ENCODE assay signal across 19 cellular contexts in the genomic region with DNA sequence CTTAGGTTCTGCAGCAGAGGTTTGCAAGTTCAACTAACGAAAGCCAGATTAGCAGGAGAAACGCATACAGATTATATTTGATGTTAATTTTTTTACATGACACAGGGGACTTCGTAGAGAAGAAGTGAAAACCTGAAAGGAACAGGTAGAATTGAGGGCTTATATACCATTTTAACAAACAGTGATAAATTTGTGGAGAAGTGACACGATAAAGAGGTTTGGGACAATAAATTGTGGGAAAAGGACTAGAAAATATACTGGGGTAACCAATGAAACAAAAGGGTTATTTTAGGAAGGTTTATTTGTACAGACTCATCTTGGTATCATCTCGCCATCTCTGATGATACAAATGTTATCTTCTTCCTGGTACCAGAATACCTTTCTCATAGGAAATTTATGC.
DNase-seq lines count a peak whose midpoint lies in the region; ATAC-seq, FAIRE-seq and TF ChIP-seq lines count a peak whose summit lies in the region.
"Had no signal": no experiment of that assay in that cellular context is flagged by ENCODE, and none has a peak within 500 bp of the region (broad histone marks: within the 10 kb centered on the region; RNA-seq: fewer than 3 reads in every experiment).

No MANE protein-coding gene starts in this region.

- no peak for TF ChIP-seq RAD21 in K562 (CRISPR knock-in tag; conservative IDR thresholded peaks at IDR 0.05 in 1 of 2, IDR thresholded peaks at IDR 0.05 in 1 of 2)

- DNase-seq in mammary epithelial cell (no peak), breast epithelium (ENCODE audit: low spot score in 2 of 2) (no peak), K562 (ENCODE audit: extremely low read depth in 1 of 4, low spot score in 3 of 4) (no peak)
- DNase-seq in stimulated activated effector memory CD8-positive, alpha-beta T cell treated with anti-CD3 and anti-CD28 coated beads, Interleukin-12 subunit alpha, Interleukin-12 subunit beta, amount 100 ng/mL, for 72 hours (ENCODE audit: low spot score in 2 of 2): no peak
- DNase-seq: AML-193; Caco-2; Calu3; CD4-positive, alpha-beta T cell; CD8-positive, alpha-beta T cell; DMS79 treated with DMSO at 0.1 percent for 48 hours; GF-D8 had no signal

- H4K20me1 ChIP-seq in mammary epithelial cell (ENCODE audit: insufficient read depth, low read length) (no peaks in the 10 kb centered on the region), K562 (replicated peaks; ENCODE audit: control insufficient read depth, insufficient read depth, low read length) (no peaks in the 10 kb centered on the region)
- H4K20me1 ChIP-seq: BLaER1 treated with 17β-estradiol and CSF1 and Interleukin-3, amounts not matched to agents 10 nM and 100 nM had no signal

- TF ChIP-seq EP300 in K562 (IDR thresholded peaks at IDR 0.05; ENCODE audit: low read length): no peak

- H3K4me2 ChIP-seq in mammary epithelial cell (ENCODE audit: insufficient read depth, low read depth, low read length): peak overlapping the region; percentile 44
- no peak overlapping the region for H3K4me2 ChIP-seq in K562 (ENCODE audit: insufficient read depth, low read length)
- H3K4me2 ChIP-seq: A549; BLaER1 treated with 17β-estradiol and CSF1 and Interleukin-3, amounts not matched to agents 10 nM and 100 nM had no signal

- peak overlapping the region; percentile 85 for H3K27ac ChIP-seq in mammary epithelial cell (ENCODE audit: insufficient read depth, low read depth, low read length)
- no peak overlapping the region for H3K27ac ChIP-seq in breast epithelium
- H3K27ac ChIP-seq in K562 (ENCODE audit: extremely low read depth, low read depth, low read length): no peak overlapping the region
- H3K27ac ChIP-seq: 22Rv1; A549; BLaER1 treated with 17β-estradiol and CSF1 and Interleukin-3, amounts not matched to agents 10 nM and 100 nM; C4-2B had no signal

- H3K36me3 ChIP-seq in mammary epithelial cell (ENCODE audit: insufficient read depth, low read length) (no peaks in the 10 kb centered on the region), breast epithelium (no peaks in the 10 kb centered on the region), K562 (ENCODE audit: control insufficient read depth, insufficient read depth, low read length) (no peaks in the 10 kb centered on the region)
- H3K36me3 ChIP-seq: BLaER1 treated with 17β-estradiol and CSF1 and Interleukin-3, amounts not matched to agents 10 nM and 100 nM had no signal

- CTCF ChIA-PET in mammary epithelial cell (lab: Charles Lee; ENCODE audit: low non-redundant PET): no interaction called here
- CTCF ChIA-PET in K562 (lab: Yijun Ruan, JAX; ENCODE audit: low intra/inter-chr PET ratio): no interaction called here

- intact Hi-C loops in mammary epithelial cell (cut with micrococcal nuclease) (loop anchor here (5.0 kb wide), 2 partner anchors 80 to 95 kb away; no protein-coding TSS in a partner anchor), breast epithelium (cut with DNase I; ENCODE audit: low total_unique reads) (no loop called here), K562 (cut with micrococcal nuclease) (loop anchor here (10.0 kb wide), 1 partner anchor 163 kb away; no protein-coding TSS in a partner anchor)

- H3K9ac ChIP-seq in mammary epithelial cell (ENCODE audit: insufficient read depth, low read length): peak overlapping the region; percentile 33
- H3K9ac ChIP-seq in K562 (ENCODE audit: insufficient read depth in 1 of 2, low read depth in 2 of 2, low read length in 2 of 2): no peak overlapping the region
- H3K9ac ChIP-seq: BLaER1 treated with 17β-estradiol and CSF1 and Interleukin-3, amounts not matched to agents 10 nM and 100 nM had no signal

- no peaks in the 10 kb centered on the region for H3K27me3 ChIP-seq in mammary epithelial cell (ENCODE audit: insufficient read depth, low read length)
- H3K27me3 ChIP-seq in breast epithelium: no peaks in the 10 kb centered on the region
- peaks cover 2 to 26% of the 10 kb centered on the region in 2 experiments; a peak in 3 of 5 replicates for H3K27me3 ChIP-seq in K562 (ENCODE audit: control insufficient read depth in 2 of 2, insufficient read depth in 2 of 2, low read length in 2 of 2)
- H3K27me3 ChIP-seq: BLaER1 treated with 17β-estradiol and CSF1 and Interleukin-3, amounts not matched to agents 10 nM and 100 nM had no signal

- H3K4me1 ChIP-seq in mammary epithelial cell (ENCODE audit: insufficient read depth, low read length) (peaks cover 65% of the 10 kb centered on the region), breast epithelium (no peaks in the 10 kb centered on the region), K562 (replicated peaks in 1 of 2; ENCODE audit: control insufficient read depth in 2 of 2, insufficient read depth in 2 of 2, low read length in 2 of 2) (no peaks in the 10 kb centered on the region)
- H3K4me1 ChIP-seq: A549, Caco-2 had no signal

- H3K9me3 Mint-ChIP-seq in stimulated activated effector memory CD8-positive, alpha-beta T cell treated with anti-CD3 and anti-CD28 coated beads, Interleukin-12 subunit alpha, Interleukin-12 subunit beta, amount 100 ng/mL, for 72 hours: no peaks in the 10 kb centered on the region
- H3K9me3 Mint-ChIP-seq: CD4-positive, alpha-beta T cell; CD8-positive, alpha-beta T cell had no signal

- POLR2A ChIA-PET in K562 (lab: Yijun Ruan, JAX): no interaction called here

- no peak overlapping the region for H3K4me3 Mint-ChIP-seq in stimulated activated effector memory CD8-positive, alpha-beta T cell treated with anti-CD3 and anti-CD28 coated beads, Interleukin-12 subunit alpha, Interleukin-12 subunit beta, amount 100 ng/mL, for 72 hours
- H3K4me3 Mint-ChIP-seq: B cell; CD4-positive, alpha-beta T cell; CD8-positive, alpha-beta T cell had no signal

- peak; percentile 42 for FAIRE-seq in K562 (lab: Jason Lieb, UNC)
- FAIRE-seq: A549, D721Med, GM12891 had no signal

- dilution Hi-C loops in mammary epithelial cell (cut with HindIII; ENCODE audit: low sequenced_read_pairs): no loop called here

- H3K9me1 ChIP-seq in K562 (ENCODE audit: control insufficient read depth, insufficient read depth, low read length): no peaks in the 10 kb centered on the region

- no peak overlapping the region for H3K4me3 ChIP-seq in mammary epithelial cell (replicated peaks in 1 of 3; ENCODE audit: insufficient read depth in 1 of 3, low read depth in 2 of 3, low read length in 3 of 3)
- H3K4me3 ChIP-seq in breast epithelium: no peak overlapping the region
- H3K4me3 ChIP-seq in K562: no peak overlapping the region
- H3K4me3 ChIP-seq: A549; BLaER1 treated with 17β-estradiol and CSF1 and Interleukin-3, amounts not matched to agents 10 nM and 100 nM had no signal

- H3K27ac Mint-ChIP-seq in stimulated activated effector memory CD8-positive, alpha-beta T cell treated with anti-CD3 and anti-CD28 coated beads, Interleukin-12 subunit alpha, Interleukin-12 subunit beta, amount 100 ng/mL, for 72 hours: no peak overlapping the region
- H3K27ac Mint-ChIP-seq: B cell; CD4-positive, alpha-beta T cell; CD8-positive, alpha-beta T cell had no signal

- H3K4me1 Mint-ChIP-seq in stimulated activated effector memory CD8-positive, alpha-beta T cell treated with anti-CD3 and anti-CD28 coated beads, Interleukin-12 subunit alpha, Interleukin-12 subunit beta, amount 100 ng/mL, for 72 hours: no peaks in the 10 kb centered on the region

- no peaks in the 10 kb centered on the region for H3K9me3 ChIP-seq in mammary epithelial cell (replicated peaks; ENCODE audit: insufficient read depth, low read length)
- H3K9me3 ChIP-seq in breast epithelium: no peaks in the 10 kb centered on the region
- no peaks in the 10 kb centered on the region for H3K9me3 ChIP-seq in K562 (replicated peaks; ENCODE audit: control insufficient read depth, insufficient read depth, low read depth, low read length)
- H3K9me3 ChIP-seq: A549, Caco-2 had no signal

- no peak for TF ChIP-seq POLR2A in breast epithelium (IDR thresholded peaks at IDR 0.05)
- no peak for TF ChIP-seq POLR2A in K562 (conservative IDR thresholded peaks at IDR 0.05)

- WGBS in mammary epithelial cell (ENCODE audit: low coverage, missing lambda C conversion rate): 96% methylated on average over 5 of the region's 5 CpGs
- 7% methylated on average over 5 of the region's 5 CpGs for WGBS in K562 (ENCODE audit: insufficient coverage, low coverage, missing lambda C conversion rate)

- H3K79me2 ChIP-seq in mammary epithelial cell (ENCODE audit: insufficient read depth, low read length): no peaks in the 10 kb centered on the region
- H3K79me2 ChIP-seq in K562 (ENCODE audit: control insufficient read depth, insufficient read depth, low read length): no peaks in the 10 kb centered on the region

- H3K36me3 Mint-ChIP-seq in stimulated activated effector memory CD8-positive, alpha-beta T cell treated with anti-CD3 and anti-CD28 coated beads, Interleukin-12 subunit alpha, Interleukin-12 subunit beta, amount 100 ng/mL, for 72 hours: no peaks in the 10 kb centered on the region
- H3K36me3 Mint-ChIP-seq: CD8-positive, alpha-beta T cell had no signal

- H2AFZ ChIP-seq in mammary epithelial cell (ENCODE audit: low read depth, low read length) (no peak overlapping the region), K562 (ENCODE audit: low read depth, low read length) (no peak overlapping the region)

- no peak for TF ChIP-seq CTCF in mammary epithelial cell (conservative IDR thresholded peaks at IDR 0.05 in 1 of 2, IDR thresholded peaks at IDR 0.05 in 1 of 2; ENCODE audit: extremely low read depth in 1 of 2, insufficient read depth in 1 of 2, low read depth in 1 of 2, low read length in 2 of 2)
- no peak for TF ChIP-seq CTCF in breast epithelium (IDR thresholded peaks at IDR 0.05)
- TF ChIP-seq CTCF in K562 (IDR thresholded peaks at IDR 0.05 in 2 of 3, conservative IDR thresholded peaks at IDR 0.05 in 1 of 3; ENCODE audit: insufficient read depth in 2 of 3, low read depth in 1 of 3, low read length in 3 of 3): no peak

- in situ Hi-C loops in mammary epithelial cell (cut with MboI; ENCODE audit: low sequenced_read_pairs in 2 of 2) (loop anchor here in 1 of 2 donors (25.0 kb wide), 2 partner anchors 195 to 720 kb away; no protein-coding TSS in a partner anchor), K562 (cut with MboI) (no loop called here)

- ATAC-seq in K562 (no peak), GM18519 (IDR thresholded peaks at IDR 0.05; ENCODE audit: low FRiP score, unreplicated experiment) (no peak)
- ATAC-seq in stimulated activated effector memory CD8-positive, alpha-beta T cell treated with anti-CD3 and anti-CD28 coated beads, Interleukin-12 subunit alpha, Interleukin-12 subunit beta, amount 100 ng/mL, for 72 hours: no peak
- ATAC-seq: A549; CD8-positive, alpha-beta T cell had no signal

- BruUV-seq in mammary epithelial cell (replicated peaks; lab: Mats Ljungman, UMichigan) (no TSS peak), K562 (replicated peaks; lab: Mats Ljungman, UMichigan) (no TSS peak)

TF ChIP-seq in K562, 482 proteins besides CTCF, POLR2A, EP300 and RAD21 (continues in another document):
- TF ChIP-seq ZNF696 (CRISPR knock-in tag; conservative IDR thresholded peaks at IDR 0.05) (no peak), SNRNP70 (optimal IDR thresholded peaks at IDR 0.05; ENCODE audit: low read depth, low read length) (no peak), FOXM1 (IDR thresholded peaks at IDR 0.05; ENCODE audit: low read depth) (no peak), FOXM1 (CRISPR knock-in tag; IDR thresholded peaks at IDR 0.05; ENCODE audit: low read depth) (no peak), ZZZ3 (IDR thresholded peaks at IDR 0.05) (no peak)
- TF ChIP-seq, protein P1, sequence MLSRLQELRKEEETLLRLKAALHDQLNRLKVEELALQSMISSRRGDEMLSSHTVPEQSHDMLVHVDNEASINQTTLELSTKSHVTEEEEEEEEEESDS (CRISPR knock-in tag; IDR thresholded peaks at IDR 0.05): no peak
